9 cellular contexts compared by ENCODE assay signal in genomic region chr10:80168679-80169380, GRCh38. TPM values are rescaled to one million over a fixed set of nuclear protein-coding genes. Genes with fewer than 3 reads are reported as not detected.
DNase-seq lines count a peak whose midpoint lies in the region; ATAC-seq and TF ChIP-seq lines count a peak whose summit lies in the region.
"Had no signal": no experiment of that assay in that cellular context is flagged by ENCODE, and none has a peak within 500 bp of the region (broad histone marks: within the 10 kb centered on the region; RNA-seq: fewer than 3 reads in every experiment).

No MANE protein-coding gene starts in this region.

- H3K9ac ChIP-seq in Karpas-422 (ENCODE audit: low read length), result no peak overlapping the region

- no peaks in the 10 kb centered on the region for H3K9me2 ChIP-seq in Karpas-422 (replicated peaks; ENCODE audit: insufficient read depth, low read length)

- ATAC-seq in aorta (ENCODE audit: low FRiP score) (no peak), HG03378 (IDR thresholded peaks at IDR 0.05; ENCODE audit: unreplicated experiment) (no peak), HG03039 (IDR thresholded peaks at IDR 0.05; ENCODE audit: unreplicated experiment) (no peak)

- H3K4me1 ChIP-seq in Karpas-422 (ENCODE audit: low read length) (no peaks in the 10 kb centered on the region), aorta (ENCODE audit: control insufficient read depth in 1 of 2, insufficient read depth in 2 of 2, low read length in 2 of 2) (peaks cover 3 to 8% of the 10 kb centered on the region in 2 donors)

- H3K4me3 ChIP-seq in Karpas-422 (ENCODE audit: low read length) (no peak overlapping the region), coronary artery (no peak overlapping the region), retinal pigment epithelial cell (ENCODE audit: low read length) (no peak overlapping the region), aorta (ENCODE audit: low read length in 2 of 2) (no peak overlapping the region)
- H3K4me3 ChIP-seq: lung had no signal

- DNase-seq in GM13976 (ENCODE audit: low spot score) (peak; percentile 78), Karpas-422 (peak; percentile 66), coronary artery (ENCODE audit: low spot score) (no peak), retinal pigment epithelial cell (ENCODE audit: low read depth) (no peak), aorta (no peak)
- DNase-seq in stimulated activated CD4-positive, alpha-beta T cell treated with anti-CD3 and anti-CD28 coated beads, Interleukin-1b, Interleukin-23, amount 100 ng/mL, for 48 hours, result no peak

- TF ChIP-seq CTCF in GM13976 (IDR thresholded peaks at IDR 0.05; ENCODE audit: borderline replicate concordance, control extremely low read depth, extremely low read depth, insufficient read depth, missing control alignments), result peak; percentile 34
- no peak for TF ChIP-seq CTCF in coronary artery (IDR thresholded peaks at IDR 0.05)
- TF ChIP-seq CTCF in retinal pigment epithelial cell (conservative IDR thresholded peaks at IDR 0.05; ENCODE audit: low read depth, low read length), result peak; percentile 37

- H3K27me3 ChIP-seq in Karpas-422 (ENCODE audit: low read length) (no peaks in the 10 kb centered on the region), aorta (ENCODE audit: control insufficient read depth in 1 of 2, insufficient read depth in 2 of 2, low read length in 1 of 2) (no peaks in the 10 kb centered on the region)

- no peak overlapping the region for H3K4me2 ChIP-seq in Karpas-422 (ENCODE audit: low read depth, low read length, poor library complexity, severe bottlenecking)

- no peak overlapping the region for H2AFZ ChIP-seq in Karpas-422 (ENCODE audit: low read length)

- H3K9me3 ChIP-seq in Karpas-422 (ENCODE audit: low read length), result no peaks in the 10 kb centered on the region
- no peaks in the 10 kb centered on the region for H3K9me3 ChIP-seq in aorta (ENCODE audit: control insufficient read depth, low read length)

- peaks cover 11% of the 10 kb centered on the region; the same call in 1 of the 2 replicates for H3K79me2 ChIP-seq in Karpas-422 (ENCODE audit: low read length)

- 60 to 62% methylated on average over 13 of the region's 13 CpGs for WGBS in aorta, 2 donors

- intact Hi-C loops in aorta (cut with DNase I), result no loop called here

- no peaks in the 10 kb centered on the region for H3K36me3 ChIP-seq in Karpas-422 (ENCODE audit: insufficient read depth, low read length)
- peaks cover 0 to under 1% of the 10 kb centered on the region in 2 donors for H3K36me3 ChIP-seq in aorta (ENCODE audit: control insufficient read depth in 1 of 2, insufficient read depth in 2 of 2, low read length in 1 of 2)

- in situ Hi-C loops in GM13976 (cut with MboI; ENCODE audit: low sequenced_read_pairs, unreplicated experiment), result no loop called here

- no peak overlapping the region for H3K27ac ChIP-seq in Karpas-422 (ENCODE audit: low read length)
- peak overlapping the region; percentile 55 to 91 for H3K27ac ChIP-seq in coronary artery
- H3K27ac ChIP-seq in aorta (ENCODE audit: low read depth in 1 of 2, low read length in 2 of 2), result peak overlapping the region in 1 of 2 donors; percentile 81

- H4K20me1 ChIP-seq in Karpas-422 (ENCODE audit: insufficient read depth, low read depth, low read length), result no peaks in the 10 kb centered on the region

RNA-seq across cellular contexts. Expression of gene PLAC9, which starts 36.3 kb away (rescaled TPM):
- total RNA-seq in Karpas-422 (2014; rRNA removed; shearing (Covaris generic); ENCODE audit: low replicate concordance), result not detected in 2 replicates
- total RNA-seq in aorta, result 100 to 1,000 TPM in 1 of 2 donors, 10 to 100 TPM in 1; 37.7 to 113 TPM
- 100 to 1,000 TPM in 1 of 2 donors, 10 to 100 TPM in 1; 72.6 to 166 TPM for polyA plus RNA-seq in aorta

RNA-seq across cellular contexts. Expression of gene ANXA11, which starts 36.5 kb away (rescaled TPM):
- total RNA-seq in Karpas-422 (2014; rRNA removed; shearing (Covaris generic); ENCODE audit: low replicate concordance), result 56.0 and 88.2 TPM in 2 replicates
- total RNA-seq in aorta, result 100 to 1,000 TPM; 227 to 256 TPM
- polyA plus RNA-seq in aorta, result 100 to 1,000 TPM in 1 of 2 donors, 10 to 100 TPM in 1; 97.3 to 160 TPM

Comparison
In these comparisons a context has a peak if more than half of its experiments do, and no peak if none do; other contexts are left out.
1. DNase-seq: peak in GM13976 (single experiment) and Karpas-422 (single experiment); none in coronary artery (single experiment), retinal pigment epithelial cell (single experiment), aorta (0 of 2) and stimulated activated CD4-positive, alpha-beta T cell treated with anti-CD3 and anti-CD28 coated beads, Interleukin-1b, Interleukin-23, amount 100 ng/mL, for 48 hours (single experiment).
2. RNA of gene PLAC9, which starts 36.3 kb away (total RNA-seq): 37.7 to 113 TPM in aorta; not detected in Karpas-422; every median in the first group is over 10 times any median in the second.